Comparison of ENCODE assay signal across 14 cellular contexts in genomic region chr9:130937146-130938076, GRCh38. TPM values are rescaled to one million over a fixed set of nuclear protein-coding genes. Genes with fewer than 3 reads are reported as not detected.
DNase-seq lines count a peak whose midpoint lies in the region; ATAC-seq and TF ChIP-seq lines count a peak whose summit lies in the region.
"Had no signal": no experiment of that assay in that cellular context is flagged by ENCODE, and none has a peak within 500 bp of the region (broad histone marks: within the 10 kb centered on the region; RNA-seq: fewer than 3 reads in every experiment).

No MANE protein-coding gene starts in this region.

- H3K27ac Mint-ChIP-seq in mesothelial cell of epicardium = no peak overlapping the region
- H3K27ac Mint-ChIP-seq in CD4-positive, alpha-beta T cell = no peak overlapping the region

- no peak for TF ChIP-seq CTCF in AG04449 (IDR thresholded peaks at IDR 0.05; ENCODE audit: insufficient read depth, low read length, missing control alignments)
- no peak for TF ChIP-seq CTCF in adrenal gland (IDR thresholded peaks at IDR 0.05)
- no peak for TF ChIP-seq CTCF in mesothelial cell of epicardium (IDR thresholded peaks at IDR 0.05; ENCODE audit: unreplicated experiment)
- no peak for TF ChIP-seq CTCF in CD4-positive, alpha-beta T cell (IDR thresholded peaks at IDR 0.05)

- POLR2A ChIA-PET in AG04449 (lab: Yijun Ruan, JAX) = no interaction called here
- POLR2A ChIA-PET in CD4-positive, alpha-beta T cell (lab: Charles Lee) = no interaction called here

- peak overlapping the region; percentile 50 for H3K4me2 ChIP-seq in GM23248 (ENCODE audit: unreplicated experiment)

- DNase-seq in AG04449 (ENCODE audit: low read depth, low spot score) (no peak), GM23248 (no peak), adrenal gland (no peak), mesothelial cell of epicardium (ENCODE audit: low spot score in 2 of 2, unreplicated experiment in 2 of 2) (no peak), NCI-H510A treated with DMSO at 0.1 percent for 48 hours (lab: John Stamatoyannopoulos, UW) (no peak), SHP77 (lab: John Stamatoyannopoulos, UW) (no peak)
- no peak for DNase-seq in CD4-positive, alpha-beta T cell
- DNase-seq: activated T-cell treated with anti-CD3 and anti-CD28 coated beads, Interleukin-2, amount 50 U/mL, for 1 hour; RPMI8226 had no signal

- no peaks in the 10 kb centered on the region for H3K79me2 ChIP-seq in GM23248 (ENCODE audit: insufficient read depth)

- H3K4me1 ChIP-seq in GM23248 (ENCODE audit: insufficient read depth) (peaks cover 21% of the 10 kb centered on the region), adrenal gland (replicated peaks in 1 of 2) (peaks cover 38 to 51% of the 10 kb centered on the region in 2 donors)

- H3K27me3 Mint-ChIP-seq in mesothelial cell of epicardium (ENCODE audit: low read depth) = peaks cover 63% of the 10 kb centered on the region
- H3K27me3 Mint-ChIP-seq in CD4-positive, alpha-beta T cell = peaks cover 76% of the 10 kb centered on the region

- peaks cover 5% of the 10 kb centered on the region; the same call in 1 of the 2 replicates for H3K27me3 ChIP-seq in GM23248 (replicated peaks; ENCODE audit: insufficient read depth)
- H3K27me3 ChIP-seq in adrenal gland = peaks cover 35% of the 10 kb centered on the region
- peaks cover 80% of the 10 kb centered on the region for H3K27me3 ChIP-seq in CD4-positive, alpha-beta T cell (ENCODE audit: control insufficient read depth, insufficient read depth, low read length)

- WGBS in GM23248 (ENCODE audit: low coverage in 1 of 2, low lambda C conversion rate in 2 of 2, missing lambda C conversion rate in 2 of 2), 2 experiments = 73% methylated on average over 23 of the region's 23 CpGs
- WGBS in adrenal gland, 4 donors = 63 to 67% (median 65%) methylated on average over 20 to 23 of the region's 23 CpGs

- no peaks in the 10 kb centered on the region for H3K36me3 Mint-ChIP-seq in mesothelial cell of epicardium
- H3K36me3 Mint-ChIP-seq in CD4-positive, alpha-beta T cell (ENCODE audit: low read depth) = no peaks in the 10 kb centered on the region

- H3K9me3 Mint-ChIP-seq in mesothelial cell of epicardium = no peaks in the 10 kb centered on the region
- H3K9me3 Mint-ChIP-seq in CD4-positive, alpha-beta T cell = no peaks in the 10 kb centered on the region

- H3K27ac ChIP-seq in GM23248 (no peak overlapping the region), adrenal gland (peak overlapping the region in 4 of 5 donors; percentile 86 to 91 (median 89))
- no peak overlapping the region for H3K27ac ChIP-seq in CD4-positive, alpha-beta T cell (ENCODE audit: low read depth, low read length)
- H3K27ac ChIP-seq: heart left ventricle, HL-60 had no signal

- peaks cover 18% of the 10 kb centered on the region; the same call in 1 of the 2 replicates for H3F3A ChIP-seq in GM23248 (ENCODE audit: insufficient read depth)

- H3K4me1 Mint-ChIP-seq in mesothelial cell of epicardium = peaks cover 30% of the 10 kb centered on the region
- H3K4me1 Mint-ChIP-seq in CD4-positive, alpha-beta T cell (ENCODE audit: low read depth) = peaks cover 9% of the 10 kb centered on the region

- no peaks in the 10 kb centered on the region for H3K36me3 ChIP-seq in GM23248 (ENCODE audit: low read depth)
- H3K36me3 ChIP-seq in adrenal gland (replicated peaks in 1 of 2) = no peaks in the 10 kb centered on the region
- H3K36me3 ChIP-seq: heart left ventricle had no signal

- intact Hi-C loops in adrenal gland (cut with DNase I) = loop anchor here in 1 of 2 donors (10.0 kb wide), 1 partner anchor 233 kb away; no protein-coding TSS in a partner anchor
- intact Hi-C loops in CD4-positive, alpha-beta T cell (cut with DNase I, micrococcal nuclease) = no loop called here

- CTCF ChIA-PET in AG04449 (lab: Yijun Ruan, JAX) = interaction anchor here (0.7 to 4.3 kb wide), 6 partner anchors 9 to 231 kb away, joined by 3 to 24 read pairs (median 6); no protein-coding TSS in a partner anchor
- CTCF ChIA-PET in CD4-positive, alpha-beta T cell (lab: Charles Lee) = no interaction called here

- no peak overlapping the region for H2AFZ ChIP-seq in GM23248

- in situ Hi-C loops in GM23248 (cut with MboI) = no loop called here

- TF ChIP-seq POLR2A in adrenal gland (IDR thresholded peaks at IDR 0.05) = no peak

- H4K20me1 ChIP-seq in GM23248 (ENCODE audit: insufficient read depth) = no peaks in the 10 kb centered on the region

- H3K4me3 Mint-ChIP-seq in mesothelial cell of epicardium = peak overlapping the region; percentile 62
- no peak overlapping the region for H3K4me3 Mint-ChIP-seq in CD4-positive, alpha-beta T cell

- H3K9me3 ChIP-seq in GM23248 (ENCODE audit: low read depth) (no peaks in the 10 kb centered on the region), adrenal gland (replicated peaks in 1 of 3) (no peaks in the 10 kb centered on the region)
- H3K9me3 ChIP-seq in CD4-positive, alpha-beta T cell (ENCODE audit: control insufficient read depth, low read length) = no peaks in the 10 kb centered on the region
- H3K9me3 ChIP-seq: heart left ventricle had no signal

- no peaks in the 10 kb centered on the region for H3K9me2 ChIP-seq in GM23248 (ENCODE audit: insufficient read depth)

- no peak overlapping the region for H3K9ac ChIP-seq in GM23248

- ATAC-seq in CD4-positive, alpha-beta T cell (ENCODE audit: poor library complexity) = no peak
- ATAC-seq in GM18511 (IDR thresholded peaks at IDR 0.05; ENCODE audit: unreplicated experiment) = no peak
- ATAC-seq: heart left ventricle had no signal

- H3K4me3 ChIP-seq in AG04449 (ENCODE audit: low read depth, low read length) = peak overlapping the region; percentile 55; the same call in 1 of the 2 replicates
- H3K4me3 ChIP-seq in GM23248 = peak overlapping the region; percentile 94
- H3K4me3 ChIP-seq in adrenal gland = peak overlapping the region in 1 of 4 donors; percentile 68
- H3K4me3 ChIP-seq: lung had no signal

RNA-seq across cellular contexts. Expression of gene FIBCD1, which starts 1.6 kb away (rescaled TPM):
- 20.2 and 20.9 TPM in 2 replicates for total RNA-seq in GM23248 (2014; rRNA removed; shearing (Covaris generic))
- polyA plus RNA-seq in GM23248 (2016; fragmentation: Nextera tagmentation; extraction: Ambion mirVana) (21.4 and 23.7 TPM in 2 replicates), adrenal gland (10 to 100 TPM in 2 of 3 donors, under 1 TPM in 1; 0.11 to 55.7 (median 26.6) TPM)
- total RNA-seq in adrenal gland (10 to 100 TPM in 6 of 8 donors, 1 to 10 TPM in 2; 1.5 to 25.7 (median 18.3) TPM), mesothelial cell of epicardium (1.5 to 2.2 TPM (median 1.8 TPM) in 3 replicates)
- not detected for total RNA-seq in CD4-positive, alpha-beta T cell

RNA-seq across cellular contexts. Expression of gene QRFP, which starts 40.8 kb away (rescaled TPM):
- total RNA-seq in GM23248 (2014; rRNA removed; shearing (Covaris generic)) = not detected in 2 replicates
- polyA plus RNA-seq in GM23248 (2016; fragmentation: Nextera tagmentation; extraction: Ambion mirVana) (0.18 and 0.53 TPM in 2 replicates), adrenal gland (not detected)
- total RNA-seq in adrenal gland (not detected), mesothelial cell of epicardium (not detected in 3 replicates)
- total RNA-seq in CD4-positive, alpha-beta T cell = not detected
- total RNA-seq: heart left ventricle, lung, NCI-H460 had no signal
- polyA plus RNA-seq: heart left ventricle had no signal

Comparison
In these comparisons a context has a peak if more than half of its experiments do, and no peak if none do; other contexts are left out.
1. H3K27ac ChIP-seq: peak in adrenal gland (4 of 5); none in GM23248 (single experiment) and CD4-positive, alpha-beta T cell (single experiment).